In genomic region chr13:73933795-73934194, GRCh38 we compare ENCODE assay signal across 1 cellular context.
TF ChIP-seq lines count a peak whose summit lies in the region.

No MANE protein-coding gene starts in this region.

TF ChIP-seq in A549, 52 proteins besides CTCF, POLR2A, EP300 and RAD21 (continued from another document):
- TF ChIP-seq FOSB (CRISPR knock-in tag; IDR thresholded peaks at IDR 0.05) (no peak), ATOH8 (CRISPR knock-in tag; IDR thresholded peaks at IDR 0.05; ENCODE audit: low read depth) (no peak), JUNB (IDR thresholded peaks at IDR 0.05) (no peak), SMC3 (IDR thresholded peaks at IDR 0.05) (no peak)
